Comparison of ENCODE assay signal across 1 cellular context in the genomic region with DNA sequence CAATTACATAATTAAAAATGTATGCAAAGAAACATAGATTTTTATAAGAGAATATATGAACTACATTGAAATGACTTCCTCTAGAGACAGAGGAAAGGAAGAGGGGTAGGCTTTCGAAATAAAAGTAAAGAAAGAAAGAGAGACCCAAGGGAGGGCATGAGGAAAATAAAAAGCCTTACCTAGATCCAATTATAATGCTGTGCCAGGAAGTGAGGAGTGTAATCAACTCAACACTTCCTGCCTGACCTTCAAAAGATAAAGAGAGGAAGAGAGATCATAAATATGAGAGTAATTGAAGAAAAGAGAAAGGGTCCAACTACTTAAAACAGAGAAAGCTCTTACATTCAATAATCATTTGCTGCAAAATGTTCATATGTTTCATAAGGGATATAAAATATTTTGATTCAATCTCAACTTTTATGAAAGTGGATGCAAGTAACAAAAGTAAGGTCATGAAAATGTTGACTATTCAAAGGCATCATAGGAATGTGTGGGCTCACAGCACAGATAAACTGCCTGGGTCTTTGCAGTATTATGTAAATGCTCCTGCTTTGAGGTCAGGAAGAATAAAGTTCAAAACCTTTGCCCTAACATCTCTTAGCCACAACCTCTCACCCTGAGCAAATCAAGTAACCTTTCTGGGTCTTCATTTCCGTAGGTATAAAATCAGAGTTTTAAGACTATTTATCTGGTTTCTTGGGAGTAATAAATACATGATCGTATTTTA.
TF ChIP-seq lines count a peak whose summit lies in the region.

No MANE protein-coding gene starts in this region.

TF ChIP-seq in IMR-90, 13 proteins besides CTCF, POLR2A, EP300 and RAD21:
- TF ChIP-seq RCOR1 (IDR thresholded peaks at IDR 0.05; ENCODE audit: insufficient replicate concordance, low read length) (no peak), BHLHE40 (IDR thresholded peaks at IDR 0.05; ENCODE audit: low read depth, low read length) (no peak), MAZ (IDR thresholded peaks at IDR 0.05; ENCODE audit: borderline replicate concordance, low read depth, low read length) (no peak), NFE2L2 (IDR thresholded peaks at IDR 0.05; ENCODE audit: low read depth, low read length) (no peak), CHD1 (IDR thresholded peaks at IDR 0.05; ENCODE audit: low read depth, low read length) (no peak), ELK1 (IDR thresholded peaks at IDR 0.05; ENCODE audit: borderline replicate concordance, low read depth, low read length) (no peak), MAFK (IDR thresholded peaks at IDR 0.05; ENCODE audit: low read depth, low read length) (no peak), CEBPB (IDR thresholded peaks at IDR 0.05; ENCODE audit: low read depth, low read length) (no peak), SMC3 (IDR thresholded peaks at IDR 0.05; ENCODE audit: low read depth, low read length) (no peak), USF2 (IDR thresholded peaks at IDR 0.05; ENCODE audit: low read depth, low read length) (no peak), MXI1 (IDR thresholded peaks at IDR 0.05; ENCODE audit: borderline replicate concordance, low read depth, low read length) (no peak), RFX5 (IDR thresholded peaks at IDR 0.05; ENCODE audit: low read depth, low read length) (no peak), FOS (IDR thresholded peaks at IDR 0.05; ENCODE audit: low read depth, low read length) (no peak)
